ENCODE assay signal across 22 cellular contexts in the genomic region with DNA sequence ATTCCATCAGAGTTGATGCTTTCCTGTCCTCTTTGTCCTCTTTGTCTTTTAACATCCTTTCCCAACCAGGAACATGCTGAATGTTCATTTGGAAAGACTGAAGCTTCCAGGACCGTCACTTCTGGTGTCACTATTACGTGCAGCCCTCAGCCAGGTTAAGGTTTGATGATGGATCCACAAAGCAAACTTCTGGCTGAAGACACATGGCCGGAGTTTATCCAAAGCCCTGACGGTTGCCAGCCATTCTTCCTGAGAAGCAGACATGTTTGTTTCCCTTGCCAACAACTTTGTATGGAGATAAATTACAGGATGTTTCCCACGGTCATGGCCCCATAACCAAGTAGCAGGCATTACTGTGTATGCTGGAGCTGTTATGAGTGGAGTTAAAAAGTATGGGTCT.
"Had no signal": no experiment of that assay in that cellular context is flagged by ENCODE, and none has a peak within 500 bp of the region (broad histone marks: within the 10 kb centered on the region; RNA-seq: fewer than 3 reads in every experiment).

No MANE protein-coding gene starts in this region.

- H3K9me3 ChIP-seq: SJSA1 had no signal

- H3K36me3 ChIP-seq: SJSA1 had no signal

- FAIRE-seq: HTR-8/SVneo, RCC 7860 had no signal

- H3K27me3 ChIP-seq: SJSA1 had no signal

- H3K27ac ChIP-seq: HL-60, SJSA1, SK-N-MC had no signal

- H3K4me3 ChIP-seq: SJSA1, SK-N-MC had no signal

- DNase-seq: KBM-7, MV-4-11, NCI-H1048, NCI-H1105 treated with DMSO at 0.1 percent for 48 hours, NCI-H1417 treated with DMSO at 0.1 percent for 48 hours, NCI-H146, NCI-H1694 treated with DMSO at 0.1 percent for 48 hours, NCI-H1930, NCI-H2081, NCI-H2107, NCI-H2227 treated with DMSO at 0.1 percent for 48 hours, NCI-H524, NCI-H69, NCI-H774, Right ventricle myocardium superior, RPMI8226, SIG-M5 had no signal
